15 cellular contexts compared by ENCODE assay signal in the genomic region with DNA sequence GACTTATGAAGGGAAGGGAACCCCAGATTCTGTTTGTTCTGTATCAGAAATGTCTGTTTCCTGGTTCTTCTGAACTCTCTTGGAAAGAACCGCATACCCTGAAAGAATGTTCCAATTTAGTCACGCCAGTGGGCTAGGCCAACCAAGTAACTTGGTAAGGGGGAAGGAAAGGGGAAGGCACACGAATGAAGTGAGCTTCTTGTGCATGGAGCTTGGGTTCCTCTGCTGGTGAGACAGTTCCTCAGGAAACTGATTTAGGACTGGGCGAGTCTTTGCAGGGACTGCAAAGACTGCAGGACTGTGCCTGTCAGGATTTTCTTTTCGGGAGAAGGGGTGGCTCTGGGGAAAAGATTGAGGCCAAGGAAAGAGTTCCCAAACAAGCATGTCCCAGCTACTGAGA. TPM values are rescaled to one million over a fixed set of nuclear protein-coding genes. Genes with fewer than 3 reads are reported as not detected.
DNase-seq lines count a peak whose midpoint lies in the region; ATAC-seq and TF ChIP-seq lines count a peak whose summit lies in the region.
"Had no signal": no experiment of that assay in that cellular context is flagged by ENCODE, and none has a peak within 500 bp of the region (broad histone marks: within the 10 kb centered on the region; RNA-seq: fewer than 3 reads in every experiment).

No MANE protein-coding gene starts in this region.

- H3K4me3 ChIP-seq in AG10803 (ENCODE audit: low read length) (no peak overlapping the region), GM12875 (ENCODE audit: low read depth, low read length) (no peak overlapping the region)
- H3K4me3 ChIP-seq: neural progenitor cell had no signal

- H3K27ac ChIP-seq in foreskin keratinocyte = no peak overlapping the region
- H3K27ac ChIP-seq: neural progenitor cell, RWPE1 had no signal

- no peaks in the 10 kb centered on the region for H3K27me3 ChIP-seq in foreskin keratinocyte
- H3K27me3 ChIP-seq: neural progenitor cell had no signal

- no peak for ATAC-seq in foreskin keratinocyte
- no peak for ATAC-seq in HG03521 (IDR thresholded peaks at IDR 0.05; ENCODE audit: unreplicated experiment)
- no peak for ATAC-seq in GM18517 (IDR thresholded peaks at IDR 0.05; ENCODE audit: unreplicated experiment)
- ATAC-seq in GM19351 (IDR thresholded peaks at IDR 0.05; ENCODE audit: unreplicated experiment) = no peak
- ATAC-seq: HepG2 had no signal

- peak; percentile 18 for DNase-seq in AG10803 (ENCODE audit: low read depth)
- peak; percentile 5 for DNase-seq in SK-N-DZ (ENCODE audit: low spot score)
- DNase-seq in foreskin keratinocyte = peak in 1 of 2 donors; percentile 11
- DNase-seq in GM13977 (ENCODE audit: low spot score) = no peak
- DNase-seq: GF-D8, NCI-H1930, T-helper 1 cell had no signal

- in situ Hi-C loops in GM13977 (cut with MboI; ENCODE audit: low pct_unique_long_range_greater_than_20kb, low sequenced_read_pairs, unreplicated experiment) = no loop called here

- TF ChIP-seq CTCF in AG10803 (conservative IDR thresholded peaks at IDR 0.05; ENCODE audit: low read length) (peak; percentile 39), GM12875 (IDR thresholded peaks at IDR 0.05; ENCODE audit: borderline replicate concordance, insufficient read depth, low read depth, low read length) (peak; percentile 48; the same call in 1 of the 2 replicates), foreskin keratinocyte (conservative IDR thresholded peaks at IDR 0.05) (peak; percentile 41), GM13977 (IDR thresholded peaks at IDR 0.05; ENCODE audit: extremely low read depth, insufficient read depth, missing control alignments) (no peak)

- no peaks in the 10 kb centered on the region for H3K4me1 ChIP-seq in foreskin keratinocyte

RNA-seq across cellular contexts. Expression of a gene that starts 35.6 kb away (rescaled TPM):
- 0.01 and 0.05 TPM in 2 replicates for polyA plus RNA-seq in SK-N-DZ (2014; cell fraction: cytosol; rRNA removed)
- polyA plus RNA-seq in SK-N-DZ (2014; cell fraction: nucleus; rRNA removed) = 0.24 and 0.35 TPM in 2 replicates
- not detected in 2 replicates for total RNA-seq in foreskin keratinocyte
- polyA plus RNA-seq in foreskin keratinocyte = not detected in 2 replicates
- total RNA-seq: endothelial cell of umbilical vein, HepG2 had no signal
- polyA plus RNA-seq: endothelial cell of umbilical vein, HepG2 had no signal
